Comparison of ENCODE assay signal across 1 cellular context in genomic region chr12:111775205-111776193, GRCh38.
TF ChIP-seq lines count a peak whose summit lies in the region.

No MANE protein-coding gene starts in this region.

TF ChIP-seq in K562, 482 proteins besides CTCF, POLR2A, EP300 and RAD21 (continued from another document and continues in another):
- 0 out of 2 replicates have a peak, but pooled peaks have one; percentile 15 for TF ChIP-seq HES1 (IDR thresholded peaks at IDR 0.05; ENCODE audit: low read depth)
- TF ChIP-seq GABPA (tag; conservative IDR thresholded peaks at IDR 0.05; ENCODE audit: low read depth), result peak; percentile 44; the same call in 1 of the 2 replicates
- no peak for TF ChIP-seq SRSF1 (IDR thresholded peaks at IDR 0.05; ENCODE audit: low read depth, low read length)
- TF ChIP-seq TEAD1 (CRISPR knock-in tag; IDR thresholded peaks at IDR 0.05), result no peak
- no peak for TF ChIP-seq HNRNPL (IDR thresholded peaks at IDR 0.05; ENCODE audit: low read depth, low read length)
- no peak for TF ChIP-seq IFI16 (CRISPR knock-in tag; IDR thresholded peaks at IDR 0.05)
- no peak for TF ChIP-seq ZNF41 (CRISPR knock-in tag; conservative IDR thresholded peaks at IDR 0.05)
- TF ChIP-seq POLR3G (IDR thresholded peaks at IDR 0.05; ENCODE audit: extremely low read depth, insufficient read length, insufficient replicate concordance), result no peak
- TF ChIP-seq ELK1 (CRISPR knock-in tag; IDR thresholded peaks at IDR 0.05), result no peak
- TF ChIP-seq HDAC2 (IDR thresholded peaks at IDR 0.05), result peak; percentile 75; the same call in 1 of the 2 replicates
- TF ChIP-seq ZNF280B (CRISPR knock-in tag; IDR thresholded peaks at IDR 0.05), result no peak
- TF ChIP-seq TEAD2 (tag; IDR thresholded peaks at IDR 0.05), result no peak
- no peak for TF ChIP-seq ZNF512 (tag; IDR thresholded peaks at IDR 0.05)
- TF ChIP-seq ZNF561 (CRISPR knock-in tag; conservative IDR thresholded peaks at IDR 0.05), result no peak
- TF ChIP-seq FOXO4 (CRISPR knock-in tag; IDR thresholded peaks at IDR 0.05), result no peak
- no peak for TF ChIP-seq AFF4 (CRISPR knock-in tag; IDR thresholded peaks at IDR 0.05)
- TF ChIP-seq ZMIZ1 (IDR thresholded peaks at IDR 0.05; ENCODE audit: low read depth in 2 of 2, low read length in 2 of 2), result no peak
- TF ChIP-seq ZNF407 (IDR thresholded peaks at IDR 0.05; ENCODE audit: low read depth), result no peak
- no peak for TF ChIP-seq FOXJ3 (CRISPR knock-in tag; IDR thresholded peaks at IDR 0.05)
- TF ChIP-seq CBX5 (IDR thresholded peaks at IDR 0.05; ENCODE audit: borderline replicate concordance, low read depth), result no peak
- TF ChIP-seq CBX8 (IDR thresholded peaks at IDR 0.05; ENCODE audit: borderline replicate concordance, extremely low read depth, low read depth, low read length, poor library complexity, severe bottlenecking), result no peak
- TF ChIP-seq ZNF778 (CRISPR knock-in tag; IDR thresholded peaks at IDR 0.05), result no peak
- TF ChIP-seq CREB1 (IDR thresholded peaks at IDR 0.05), result 0 out of 2 replicates have a peak, but pooled peaks have one; percentile 20
- TF ChIP-seq CREB1 (CRISPR knock-in tag; IDR thresholded peaks at IDR 0.05), result no peak
- TF ChIP-seq ZNF589 (CRISPR knock-in tag; IDR thresholded peaks at IDR 0.05; ENCODE audit: low read depth), result no peak
- TF ChIP-seq CC2D1A (IDR thresholded peaks at IDR 0.05), result no peak
- TF ChIP-seq ZNF217 (CRISPR knock-in tag; IDR thresholded peaks at IDR 0.05), result no peak
- TF ChIP-seq TCF7 (IDR thresholded peaks at IDR 0.05; ENCODE audit: borderline replicate concordance), result no peak
- peak; percentile 49 to 53; a peak in 3 of 4 replicates for TF ChIP-seq KDM1A (IDR thresholded peaks at IDR 0.05)
- TF ChIP-seq ZNF316 (IDR thresholded peaks at IDR 0.05), result no peak
- TF ChIP-seq CEBPB (tag; IDR thresholded peaks at IDR 0.05), result peak; percentile 53
- TF ChIP-seq ZNF311 (CRISPR knock-in tag; IDR thresholded peaks at IDR 0.05), result no peak
- TF ChIP-seq MTA1 (IDR thresholded peaks at IDR 0.05; ENCODE audit: borderline replicate concordance), result peak; percentile 80
- no peak for TF ChIP-seq PTBP1 (IDR thresholded peaks at IDR 0.05; ENCODE audit: low read depth, low read length)
- TF ChIP-seq SP1 (CRISPR knock-in tag; IDR thresholded peaks at IDR 0.05), result peak; percentile 78
- no peak; the same call in 1 of the 2 replicates for TF ChIP-seq RFX5 (IDR thresholded peaks at IDR 0.05; ENCODE audit: low read depth, low read length)
- TF ChIP-seq SIN3A (IDR thresholded peaks at IDR 0.05; ENCODE audit: borderline replicate concordance in 2 of 2, control insufficient read depth in 1 of 2, low read depth in 2 of 2, low read length in 2 of 2), result no peak
- no peak for TF ChIP-seq ZNF165 (CRISPR knock-in tag; IDR thresholded peaks at IDR 0.05; ENCODE audit: borderline replicate concordance)
- TF ChIP-seq USF2 (CRISPR knock-in tag; IDR thresholded peaks at IDR 0.05), result no peak
